20 cellular contexts compared by ENCODE assay signal in genomic region chr2:18841248-18842150, GRCh38.
DNase-seq lines count a peak whose midpoint lies in the region; ATAC-seq and TF ChIP-seq lines count a peak whose summit lies in the region.
"Had no signal": no experiment of that assay in that cellular context is flagged by ENCODE, and none has a peak within 500 bp of the region (broad histone marks: within the 10 kb centered on the region; RNA-seq: fewer than 3 reads in every experiment).

No MANE protein-coding gene starts in this region.

- 61% methylated on average over 3 of the region's 4 CpGs for WGBS in right lobe of liver (ENCODE audit: insufficient coverage, low coverage, low lambda C conversion rate, missing lambda C conversion rate)

- H3K9me3 ChIP-seq in cardiac muscle cell (ENCODE audit: low read depth) = no peaks in the 10 kb centered on the region
- H3K9me3 ChIP-seq in right lobe of liver = no peaks in the 10 kb centered on the region
- H3K9me3 ChIP-seq: BLaER1, Caco-2 had no signal

- peaks cover 34% of the 10 kb centered on the region for H3K4me1 Mint-ChIP-seq in nephron
- no peaks in the 10 kb centered on the region for H3K4me1 Mint-ChIP-seq in activated T-helper 1 cell treated with anti-CD3 and anti-CD28 coated beads, Interleukin-12 subunit alpha, Interleukin-12 subunit beta, Interleukin-2, Interleukin-4 antibody, amounts not matched to agents 30 ng/mL and 10 ng/mL and 1 ng/mL, durations not matched to agents 14 hours and 24 hours and 36 hours (ENCODE audit: low read depth)
- H3K4me1 Mint-ChIP-seq: B cell; CD4-positive, CD25-positive, alpha-beta regulatory T cell had no signal

- TF ChIP-seq CTCF in cardiac muscle cell (IDR thresholded peaks at IDR 0.05; ENCODE audit: low read depth, low read length) (no peak), right lobe of liver (IDR thresholded peaks at IDR 0.05) (no peak), nephron (IDR thresholded peaks at IDR 0.05; ENCODE audit: unreplicated experiment in 3 of 3) (no peak)

- H3K27ac Mint-ChIP-seq in nephron = peak overlapping the region in 2 of 3 experiments; percentile 30 to 35
- H3K27ac Mint-ChIP-seq in activated T-helper 1 cell treated with anti-CD3 and anti-CD28 coated beads, Interleukin-12 subunit alpha, Interleukin-12 subunit beta, Interleukin-2, Interleukin-4 antibody, amounts not matched to agents 30 ng/mL and 10 ng/mL and 1 ng/mL, durations not matched to agents 14 hours and 24 hours and 36 hours = no peak overlapping the region
- H3K27ac Mint-ChIP-seq: B cell; CD4-positive, CD25-positive, alpha-beta regulatory T cell; CD8-positive, alpha-beta T cell; GM23338; H9 had no signal

- H3K4me1 ChIP-seq in cardiac muscle cell (ENCODE audit: low read depth) (peaks cover 54% of the 10 kb centered on the region), right lobe of liver (no peaks in the 10 kb centered on the region)

- DNase-seq in cardiac muscle cell (ENCODE audit: low read depth in 1 of 2, low spot score in 1 of 2) (peak in 1 of 2 donors; percentile 69), Right ventricle myocardium inferior (ENCODE audit: missing footprints) (no peak), left colon (no peak), right lobe of liver (no peak), islet precursor cell (no peak), putamen (ENCODE audit: low spot score) (no peak)
- no peak for DNase-seq in activated T-helper 1 cell treated with anti-CD3 and anti-CD28 coated beads, Interleukin-12 subunit alpha, Interleukin-12 subunit beta, Interleukin-2, Interleukin-4 antibody, amounts not matched to agents 30 ng/mL and 10 ng/mL and 1 ng/mL, durations not matched to agents 14 hours and 24 hours and 36 hours (ENCODE audit: low spot score)
- DNase-seq: Caco-2; CD4-positive, CD25-positive, alpha-beta regulatory T cell; CD8-positive, alpha-beta T cell; DMS153; DMS79 treated with DMSO at 0.1 percent for 48 hours; GF-D8; H9 had no signal

- intact Hi-C loops in Right ventricle myocardium inferior (cut with DNase I) = no loop called here
- intact Hi-C loops in left colon (cut with DNase I, micrococcal nuclease) = no loop called here
- intact Hi-C loops in right lobe of liver (cut with DNase I) = no loop called here
- intact Hi-C loops in activated T-helper 1 cell treated with anti-CD3 and anti-CD28 coated beads, Interleukin-12 subunit alpha, Interleukin-12 subunit beta, Interleukin-2, Interleukin-4 antibody, amounts not matched to agents 30 ng/mL and 10 ng/mL and 1 ng/mL, durations not matched to agents 14 hours and 24 hours and 36 hours (cut with micrococcal nuclease) = no loop called here

- no peaks in the 10 kb centered on the region for H3K36me3 Mint-ChIP-seq in nephron (ENCODE audit: low read depth)
- no peaks in the 10 kb centered on the region for H3K36me3 Mint-ChIP-seq in activated T-helper 1 cell treated with anti-CD3 and anti-CD28 coated beads, Interleukin-12 subunit alpha, Interleukin-12 subunit beta, Interleukin-2, Interleukin-4 antibody, amounts not matched to agents 30 ng/mL and 10 ng/mL and 1 ng/mL, durations not matched to agents 14 hours and 24 hours and 36 hours (ENCODE audit: low read depth)
- H3K36me3 Mint-ChIP-seq: CD4-positive, CD25-positive, alpha-beta regulatory T cell; CD8-positive, alpha-beta T cell had no signal

- no peaks in the 10 kb centered on the region for H3K9me3 Mint-ChIP-seq in nephron
- no peaks in the 10 kb centered on the region for H3K9me3 Mint-ChIP-seq in activated T-helper 1 cell treated with anti-CD3 and anti-CD28 coated beads, Interleukin-12 subunit alpha, Interleukin-12 subunit beta, Interleukin-2, Interleukin-4 antibody, amounts not matched to agents 30 ng/mL and 10 ng/mL and 1 ng/mL, durations not matched to agents 14 hours and 24 hours and 36 hours
- H3K9me3 Mint-ChIP-seq: CD4-positive, CD25-positive, alpha-beta regulatory T cell; CD8-positive, alpha-beta T cell; GM23338; H9 had no signal

- H3K27ac ChIP-seq in cardiac muscle cell (peak overlapping the region; percentile 77), right lobe of liver (no peak overlapping the region)
- H3K27ac ChIP-seq: BLaER1, C4-2B had no signal

- H3K27me3 Mint-ChIP-seq in nephron (ENCODE audit: low read depth) = peaks cover 4% of the 10 kb centered on the region
- H3K27me3 Mint-ChIP-seq in activated T-helper 1 cell treated with anti-CD3 and anti-CD28 coated beads, Interleukin-12 subunit alpha, Interleukin-12 subunit beta, Interleukin-2, Interleukin-4 antibody, amounts not matched to agents 30 ng/mL and 10 ng/mL and 1 ng/mL, durations not matched to agents 14 hours and 24 hours and 36 hours (ENCODE audit: insufficient read depth) = no peaks in the 10 kb centered on the region
- H3K27me3 Mint-ChIP-seq: B cell; CD4-positive, CD25-positive, alpha-beta regulatory T cell had no signal

- no peaks in the 10 kb centered on the region for H3K27me3 ChIP-seq in cardiac muscle cell
- no peaks in the 10 kb centered on the region for H3K27me3 ChIP-seq in right lobe of liver
- H3K27me3 ChIP-seq: BLaER1 had no signal

- TF ChIP-seq POLR2A in right lobe of liver (IDR thresholded peaks at IDR 0.05) = no peak

- H3K36me3 ChIP-seq in cardiac muscle cell (no peaks in the 10 kb centered on the region), right lobe of liver (no peaks in the 10 kb centered on the region)
- H3K36me3 ChIP-seq: BLaER1 had no signal

- H3K4me3 Mint-ChIP-seq in nephron = no peak overlapping the region
- H3K4me3 Mint-ChIP-seq in activated T-helper 1 cell treated with anti-CD3 and anti-CD28 coated beads, Interleukin-12 subunit alpha, Interleukin-12 subunit beta, Interleukin-2, Interleukin-4 antibody, amounts not matched to agents 30 ng/mL and 10 ng/mL and 1 ng/mL, durations not matched to agents 14 hours and 24 hours and 36 hours = no peak overlapping the region
- H3K4me3 Mint-ChIP-seq: B cell; CD4-positive, CD25-positive, alpha-beta regulatory T cell; CD8-positive, alpha-beta T cell; GM23338; H9 had no signal

- H3K4me3 ChIP-seq in cardiac muscle cell (no peak overlapping the region), right lobe of liver (no peak overlapping the region)
- H3K4me3 ChIP-seq: BLaER1, GM23338 had no signal

- ATAC-seq in Right ventricle myocardium inferior = no peak
- ATAC-seq in left colon = peak; percentile 62
- peak in 3 of 4 donors; percentile 34 to 36 (median 34) for ATAC-seq in right lobe of liver
- ATAC-seq: CD8-positive, alpha-beta T cell; GM23338; HCT116 had no signal
